In genomic region chr13:33793726-33794125, GRCh38 we compare ENCODE assay signal across 16 cellular contexts. TPM values are rescaled to one million over a fixed set of nuclear protein-coding genes. Genes with fewer than 3 reads are reported as not detected.
A peak's percentile ranks its signal among the peaks of the same experiment; 100 is the strongest.
DNase-seq lines count a peak whose midpoint lies in the region; ATAC-seq, FAIRE-seq and TF ChIP-seq lines count a peak whose summit lies in the region.
"Had no signal": no experiment of that assay in that cellular context is flagged by ENCODE, and none has a peak within 500 bp of the region (broad histone marks: within the 10 kb centered on the region; RNA-seq: fewer than 3 reads in every experiment).

No MANE protein-coding gene starts in this region.

- intact Hi-C loops in pancreas (cut with DNase I) = no loop called here

- no peak overlapping the region for H3K9ac ChIP-seq in GM23248
- H3K9ac ChIP-seq: BLaER1 had no signal

- TF ChIP-seq CTCF in NB4 (IDR thresholded peaks at IDR 0.05; ENCODE audit: low read depth, low read length) (no peak), fibroblast of mammary gland (conservative IDR thresholded peaks at IDR 0.05; ENCODE audit: control insufficient read depth, insufficient read depth, low read depth, low read length) (no peak), pancreas (IDR thresholded peaks at IDR 0.05) (no peak)

- no peak overlapping the region for H2AFZ ChIP-seq in GM23248
- H2AFZ ChIP-seq: GM23338 had no signal

- H3K4me2 ChIP-seq in GM23248 (ENCODE audit: unreplicated experiment) = no peak overlapping the region
- H3K4me2 ChIP-seq: GM23338 had no signal

- H3K4me1 ChIP-seq in GM23248 (ENCODE audit: insufficient read depth) (peaks cover 18% of the 10 kb centered on the region), pancreas (no peaks in the 10 kb centered on the region)
- H3K4me1 ChIP-seq: Caco-2 had no signal

- H3K4me3 ChIP-seq in GM23248 (no peak overlapping the region), NB4 (ENCODE audit: low read depth, low read length) (no peak overlapping the region), fibroblast of mammary gland (ENCODE audit: control insufficient read depth, low read depth, low read length) (no peak overlapping the region), pancreas (no peak overlapping the region)
- H3K4me3 ChIP-seq: BLaER1, GM12878, GM23338 had no signal

- in situ Hi-C loops in GM23248 (cut with MboI) = no loop called here

- H3K27ac ChIP-seq in GM23248 (no peak overlapping the region), pancreas (no peak overlapping the region)
- H3K27ac ChIP-seq: HL-60 had no signal

- no peaks in the 10 kb centered on the region for H3F3A ChIP-seq in GM23248 (ENCODE audit: insufficient read depth)

- H3K9me3 ChIP-seq in GM23248 (ENCODE audit: low read depth) (no peaks in the 10 kb centered on the region), pancreas (no peaks in the 10 kb centered on the region)
- H3K9me3 ChIP-seq: Caco-2 had no signal

- FAIRE-seq in pancreas (lab: Jason Lieb, UNC) = no peak
- FAIRE-seq: GM12878, GM18507 had no signal

- DNase-seq in GM23248 (peak; percentile 4), NB4 (ENCODE audit: low read depth) (peak; percentile 22), NCI-H69 (lab: John Stamatoyannopoulos, UW) (peak; percentile 34), fibroblast of mammary gland (ENCODE audit: low read depth) (peak; percentile 14), GDM1 (lab: John Stamatoyannopoulos, UW) (no peak), pancreas (no peak), kidney tubule cell (ENCODE audit: low spot score) (no peak)
- no peak for DNase-seq in effector CD4-positive, alpha-beta T cell
- DNase-seq: Caco-2; CD8-positive, alpha-beta memory T cell; H7 had no signal

- no peaks in the 10 kb centered on the region for H3K9me2 ChIP-seq in GM23248 (ENCODE audit: insufficient read depth)

- H3K27me3 ChIP-seq in GM23248 (replicated peaks; ENCODE audit: insufficient read depth) (no peaks in the 10 kb centered on the region), pancreas (no peaks in the 10 kb centered on the region)
- H3K27me3 ChIP-seq: BLaER1 had no signal

- no peaks in the 10 kb centered on the region for H4K20me1 ChIP-seq in GM23248 (ENCODE audit: insufficient read depth)
- H4K20me1 ChIP-seq: BLaER1 had no signal

- H3K36me3 ChIP-seq in GM23248 (ENCODE audit: low read depth) = no peaks in the 10 kb centered on the region
- H3K36me3 ChIP-seq in pancreas = no peaks in the 10 kb centered on the region
- H3K36me3 ChIP-seq: BLaER1 had no signal

- TF ChIP-seq POLR2A in NB4 (IDR thresholded peaks at IDR 0.05; ENCODE audit: extremely low read depth, insufficient read length) = no peak

- no peaks in the 10 kb centered on the region for H3K79me2 ChIP-seq in GM23248 (ENCODE audit: insufficient read depth)

- no peak for ATAC-seq in pancreas
- ATAC-seq: GM12878, GM23338 had no signal

RNA-seq across cellular contexts. Expression of gene RFC3, which starts 24.2 kb away (rescaled TPM):
- 12.6 and 17.7 TPM in 2 replicates for total RNA-seq in GM23248 (2014; rRNA removed; shearing (Covaris generic))
- polyA plus RNA-seq in GM23248 (2016; fragmentation: Nextera tagmentation; extraction: Ambion mirVana) (11.5 and 13.1 TPM in 2 replicates), pancreas (1 to 10 TPM; 1.4 to 5.7 TPM)
- 1 to 10 TPM; 2.4 to 4.0 (median 2.9) TPM for total RNA-seq in pancreas

Comparison
In these comparisons a context has a peak if more than half of its experiments do, and no peak if none do; other contexts are left out.
1. DNase-seq: peak in GM23248 (single experiment), NB4 (single experiment), NCI-H69 (single experiment) and fibroblast of mammary gland (single experiment); none in GDM1 (single experiment), effector CD4-positive, alpha-beta T cell (single experiment), pancreas (0 of 6) and kidney tubule cell (single experiment).